10 cellular contexts compared by ENCODE assay signal in genomic region chr6:42460892-42461291, GRCh38. TPM values are rescaled to one million over a fixed set of nuclear protein-coding genes. Genes with fewer than 3 reads are reported as not detected.
"Had no signal": no experiment of that assay in that cellular context is flagged by ENCODE, and none has a peak within 500 bp of the region (broad histone marks: within the 10 kb centered on the region; RNA-seq: fewer than 3 reads in every experiment).

No MANE protein-coding gene starts in this region.

- H3K27me3 ChIP-seq: breast epithelium, ovary, right lobe of liver, spleen had no signal

- H3K9me3 ChIP-seq: breast epithelium, ovary, right lobe of liver, spleen, thoracic aorta had no signal

- DNase-seq: activated naive CD8-positive, alpha-beta T cell treated with anti-CD3 and anti-CD28 coated beads for 36 hours; cerebellar nuclear complex; erythroblast; ovary; right lobe of liver; spleen; stimulated activated CD4-positive, alpha-beta T cell treated with anti-CD3 and anti-CD28 coated beads, Interleukin-1b, Interleukin-23, amount 100 ng/mL, for 48 hours had no signal

- H3K36me3 ChIP-seq: breast epithelium, ovary, right lobe of liver, spleen, thoracic aorta had no signal

- H3K4me3 ChIP-seq: breast epithelium, ovary, right lobe of liver, spleen, thoracic aorta had no signal

- H3K4me1 ChIP-seq: breast epithelium, right lobe of liver, spleen had no signal

RNA-seq across cellular contexts. Expression of gene TRERF1, which starts 9.2 kb away (rescaled TPM):
- total RNA-seq: dermis microvascular lymphatic vessel endothelial cell had no signal
